In the genomic region with DNA sequence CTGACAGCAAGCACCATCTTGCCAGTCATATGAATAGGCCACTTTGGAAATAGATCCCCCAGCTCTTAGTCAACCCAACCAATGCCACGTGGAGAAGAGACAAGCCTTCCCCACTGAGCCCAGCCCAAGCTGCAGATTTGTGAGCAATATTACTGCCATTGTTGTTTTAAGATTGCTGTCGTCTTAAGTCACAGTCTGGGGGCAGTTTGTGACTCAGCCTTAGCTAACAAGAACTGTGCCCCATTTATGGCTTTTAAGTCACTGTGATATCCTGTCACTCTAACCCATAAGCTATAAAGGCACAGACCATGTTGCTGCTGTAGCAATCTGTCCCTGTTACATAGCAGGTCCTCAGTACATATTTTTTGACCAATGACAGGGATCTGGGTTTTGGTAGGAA, we compare ENCODE assay signal across 27 cellular contexts.
"Had no signal": no experiment of that assay in that cellular context is flagged by ENCODE, and none has a peak within 500 bp of the region (broad histone marks: within the 10 kb centered on the region; RNA-seq: fewer than 3 reads in every experiment).

No MANE protein-coding gene starts in this region.

- H3K9me3 ChIP-seq: ovary, prostate gland, upper lobe of right lung had no signal

- DNase-seq: heart right ventricle; hypothalamus; immature natural killer cell; kidney; left ventricle myocardium inferior; mesendoderm; naive thymus-derived CD4-positive, alpha-beta T cell; ovary; retina; right cardiac atrium; stimulated activated CD4-positive, alpha-beta T cell treated with anti-CD3 and anti-CD28 coated beads, Interleukin-1b, Interleukin-23, amount 100 ng/mL, for 48 hours; stimulated activated CD4-positive, alpha-beta T cell treated with anti-CD3 and anti-CD28 coated beads, Interleukin-2, amount 100 ng/mL, for 48 hours; stimulated activated CD4-positive, alpha-beta T cell treated with anti-CD3 and anti-CD28 coated beads, Interleukin-4, amount 100 ng/mL, for 4 hours; stimulated activated CD8-positive, alpha-beta memory T cell treated with anti-CD3 and anti-CD28 coated beads, Interleukin-4, amount 100 ng/mL, for 48 hours; stimulated activated naive CD4-positive, alpha-beta T cell treated with Interleukin-2 at 50 U/mL for 16 hours; stimulated activated naive CD8-positive, alpha-beta T cell treated with anti-CD3 and anti-CD28 coated beads, Interleukin-15, amount 100 ng/mL, for 72 hours; substantia nigra; trophoblast cell; upper lobe of right lung had no signal

- H3K4me3 ChIP-seq: heart right ventricle, left ventricle myocardium inferior, lung, ovary, prostate gland, skin epidermis, upper lobe of right lung had no signal

- H3K27ac ChIP-seq: heart right ventricle, left ventricle myocardium inferior, ovary, prostate gland, skin epidermis, upper lobe of right lung had no signal

- H3K4me1 ChIP-seq: heart right ventricle, left ventricle myocardium inferior, prostate gland, upper lobe of right lung had no signal

- H3K27me3 ChIP-seq: ovary, upper lobe of right lung had no signal

- FAIRE-seq: islet of Langerhans, kidney, urothelium cell line had no signal

- ATAC-seq: heart right ventricle; naive thymus-derived CD4-positive, alpha-beta T cell; natural killer cell treated with Interleukin-12 subunit alpha and Interleukin-12 subunit beta and Interleukin-15 and Interleukin-18, amount 100 ng/mL, for 72 hours; right cardiac atrium; sciatic nerve; stimulated activated memory B cell treated with anti-CD40 and anti-IgM and Interleukin-4, amounts not matched to agents 10 μg/mL and 1 μg/mL and 100 μg/mL, for 72 hours; stimulated activated naive CD8-positive, alpha-beta T cell treated with anti-CD3 and anti-CD28 coated beads, Interleukin-15, amount 100 ng/mL, for 72 hours; upper lobe of right lung had no signal

- H3K36me3 ChIP-seq: heart right ventricle, left ventricle myocardium inferior, ovary, prostate gland, upper lobe of right lung had no signal
